12 cellular contexts compared by ENCODE assay signal in the genomic region with DNA sequence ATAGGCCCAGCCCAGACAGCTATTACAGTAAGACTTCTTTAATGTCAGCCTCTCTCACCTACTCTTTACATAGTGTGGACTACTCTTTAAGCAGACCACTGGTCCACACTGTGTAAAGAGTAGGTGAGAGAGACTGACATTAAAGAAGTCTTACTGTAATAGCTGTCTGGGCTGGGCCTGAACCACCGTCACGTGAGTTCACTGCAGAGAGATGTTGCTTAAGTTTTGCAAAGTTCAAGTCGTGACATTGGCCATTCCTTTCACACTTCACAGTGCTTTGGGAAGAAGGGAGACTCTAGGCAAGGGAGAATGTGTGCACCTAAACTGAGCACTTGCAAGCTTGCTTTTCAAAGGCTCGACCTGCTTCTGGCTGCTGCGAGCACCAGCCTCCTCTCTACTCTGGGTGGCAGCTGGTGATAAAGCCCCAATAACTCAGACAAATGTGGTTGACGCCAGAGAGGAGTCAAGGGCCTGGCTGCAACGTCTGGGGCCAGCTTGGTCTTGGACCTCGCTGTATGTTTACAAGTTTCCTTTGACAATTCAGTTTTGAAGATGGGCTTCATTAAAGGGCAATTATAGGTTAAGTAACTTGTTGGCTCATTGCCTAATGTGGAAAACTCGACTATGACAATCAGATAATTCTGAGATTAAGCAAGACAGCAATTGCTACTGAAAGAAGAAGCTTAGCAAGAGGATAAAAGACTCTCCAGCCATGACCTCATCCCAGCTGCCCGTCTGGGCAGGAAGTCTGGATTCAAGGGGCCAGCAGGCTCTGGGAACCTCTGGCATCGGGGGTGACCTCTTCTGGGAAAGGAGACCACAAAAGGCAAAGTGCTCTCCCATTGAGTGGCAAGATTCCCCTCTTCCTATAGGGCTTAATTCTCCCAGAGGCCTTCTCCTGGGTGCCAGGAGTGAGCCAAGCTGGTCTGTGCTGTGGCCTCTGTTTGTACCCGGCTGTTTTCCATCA.
DNase-seq lines count a peak whose midpoint lies in the region; ATAC-seq and TF ChIP-seq lines count a peak whose summit lies in the region.
"Had no signal": no experiment of that assay in that cellular context is flagged by ENCODE, and none has a peak within 500 bp of the region (broad histone marks: within the 10 kb centered on the region; RNA-seq: fewer than 3 reads in every experiment).

No MANE protein-coding gene starts in this region.

- DNase-seq in GM03348 (ENCODE audit: low spot score): peak; percentile 66
- peak; percentile 57 for DNase-seq in NCI-H128 (lab: John Stamatoyannopoulos, UW; ENCODE audit: unreplicated experiment)
- DNase-seq in amniotic epithelial cell (ENCODE audit: low read depth): peak; percentile 91
- peak; percentile 65 for DNase-seq in osteocyte (ENCODE audit: extremely low spot score, unreplicated experiment)
- DNase-seq in T-helper 2 cell treated with Interferon-gamma antibody and Interleukin-4, amounts not matched to agents 5 μg/mL and 100 μg/mL, for 36 hours (ENCODE audit: low spot score): no peak
- no peak for DNase-seq in SW480 (ENCODE audit: low spot score)
- DNase-seq in cortex of kidney (lab: John Stamatoyannopoulos, UW): no peak
- DNase-seq: activated CD8-positive, alpha-beta T cell treated with anti-CD3 and anti-CD28 coated beads, Interleukin-2, amount 10 ng/mL, durations not matched to agents 7 days and 5 days; cerebellar nuclear complex; right cardiac atrium had no signal

- no peak for TF ChIP-seq CTCF in osteocyte (IDR thresholded peaks at IDR 0.05)

- H3K27me3 Mint-ChIP-seq in osteocyte (ENCODE audit: unreplicated experiment): peaks cover 44% of the 10 kb centered on the region
- H3K27me3 Mint-ChIP-seq in T-helper 2 cell treated with Interferon-gamma antibody and Interleukin-4, amounts not matched to agents 5 μg/mL and 100 μg/mL, for 36 hours (ENCODE audit: low read depth): peaks cover 8% of the 10 kb centered on the region

- H3K4me3 Mint-ChIP-seq in osteocyte (ENCODE audit: unreplicated experiment): no peak overlapping the region
- H3K4me3 Mint-ChIP-seq in T-helper 2 cell treated with Interferon-gamma antibody and Interleukin-4, amounts not matched to agents 5 μg/mL and 100 μg/mL, for 36 hours: no peak overlapping the region
- H3K4me3 Mint-ChIP-seq: activated CD8-positive, alpha-beta T cell treated with anti-CD3 and anti-CD28 coated beads, Interleukin-2, amount 10 ng/mL, durations not matched to agents 7 days and 5 days; stimulated activated effector memory CD8-positive, alpha-beta T cell treated with anti-CD3 and anti-CD28 coated beads, Interleukin-12 subunit alpha, Interleukin-12 subunit beta, amount 100 ng/mL, for 72 hours had no signal

- H3K36me3 Mint-ChIP-seq in osteocyte (ENCODE audit: unreplicated experiment): no peaks in the 10 kb centered on the region
- H3K36me3 Mint-ChIP-seq in T-helper 2 cell treated with Interferon-gamma antibody and Interleukin-4, amounts not matched to agents 5 μg/mL and 100 μg/mL, for 36 hours (ENCODE audit: low read depth): no peaks in the 10 kb centered on the region
- H3K36me3 Mint-ChIP-seq: stimulated activated effector memory CD8-positive, alpha-beta T cell treated with anti-CD3 and anti-CD28 coated beads, Interleukin-12 subunit alpha, Interleukin-12 subunit beta, amount 100 ng/mL, for 72 hours had no signal

- H3K9me3 Mint-ChIP-seq in osteocyte (ENCODE audit: unreplicated experiment): peaks cover 4% of the 10 kb centered on the region
- peaks cover 19% of the 10 kb centered on the region for H3K9me3 Mint-ChIP-seq in T-helper 2 cell treated with Interferon-gamma antibody and Interleukin-4, amounts not matched to agents 5 μg/mL and 100 μg/mL, for 36 hours

- peaks cover 1% of the 10 kb centered on the region for H3K4me1 Mint-ChIP-seq in osteocyte (ENCODE audit: unreplicated experiment)
- no peaks in the 10 kb centered on the region for H3K4me1 Mint-ChIP-seq in T-helper 2 cell treated with Interferon-gamma antibody and Interleukin-4, amounts not matched to agents 5 μg/mL and 100 μg/mL, for 36 hours (ENCODE audit: low read depth)
- H3K4me1 Mint-ChIP-seq: stimulated activated effector memory CD8-positive, alpha-beta T cell treated with anti-CD3 and anti-CD28 coated beads, Interleukin-12 subunit alpha, Interleukin-12 subunit beta, amount 100 ng/mL, for 72 hours had no signal

- H3K27ac Mint-ChIP-seq in osteocyte (ENCODE audit: unreplicated experiment): no peak overlapping the region
- H3K27ac Mint-ChIP-seq in T-helper 2 cell treated with Interferon-gamma antibody and Interleukin-4, amounts not matched to agents 5 μg/mL and 100 μg/mL, for 36 hours: no peak overlapping the region
- H3K27ac Mint-ChIP-seq: activated CD8-positive, alpha-beta T cell treated with anti-CD3 and anti-CD28 coated beads, Interleukin-2, amount 10 ng/mL, durations not matched to agents 7 days and 5 days; stimulated activated effector memory CD8-positive, alpha-beta T cell treated with anti-CD3 and anti-CD28 coated beads, Interleukin-12 subunit alpha, Interleukin-12 subunit beta, amount 100 ng/mL, for 72 hours had no signal

- ATAC-seq in HG02571 (IDR thresholded peaks at IDR 0.05; ENCODE audit: unreplicated experiment): no peak
- ATAC-seq: activated CD8-positive, alpha-beta T cell treated with anti-CD3 and anti-CD28 coated beads, Interleukin-2, amount 10 ng/mL, durations not matched to agents 7 days and 5 days; stimulated activated effector memory CD8-positive, alpha-beta T cell treated with anti-CD3 and anti-CD28 coated beads, Interleukin-12 subunit alpha, Interleukin-12 subunit beta, amount 100 ng/mL, for 72 hours had no signal

Comparison
In these comparisons a context has a peak if more than half of its experiments do, and no peak if none do; other contexts are left out.
1. DNase-seq: peak in GM03348 (single experiment), NCI-H128 (single experiment), amniotic epithelial cell (single experiment) and osteocyte (single experiment); none in T-helper 2 cell treated with Interferon-gamma antibody and Interleukin-4, amounts not matched to agents 5 μg/mL and 100 μg/mL, for 36 hours (single experiment), SW480 (single experiment) and cortex of kidney (single experiment).